Comparison of ENCODE assay signal across 6 cellular contexts in the genomic region with DNA sequence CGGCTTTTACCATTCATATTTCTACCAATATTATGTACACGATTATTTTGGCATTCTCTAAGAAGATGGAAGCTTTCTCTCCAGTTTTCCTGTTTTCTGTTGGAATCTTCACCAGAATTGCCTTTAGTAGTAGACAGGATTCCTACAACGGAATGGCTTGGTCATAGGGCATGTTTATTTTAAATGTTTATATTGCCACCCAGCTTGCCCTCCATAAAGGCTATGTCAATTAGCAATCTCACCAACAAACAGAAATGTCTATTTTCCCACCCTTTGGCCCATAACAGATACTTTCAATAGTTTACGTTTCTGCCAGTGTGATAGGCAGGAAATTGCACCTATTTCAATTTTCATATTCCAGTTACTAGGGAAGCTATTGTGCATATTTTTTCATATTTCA.
"Had no signal": no experiment of that assay in that cellular context is flagged by ENCODE, and none has a peak within 500 bp of the region (broad histone marks: within the 10 kb centered on the region; RNA-seq: fewer than 3 reads in every experiment).

No MANE protein-coding gene starts in this region.

- H3K27ac ChIP-seq: HL-60 had no signal

- H3K4me3 ChIP-seq: K562 had no signal

- DNase-seq: IMR-90, KBM-7, KG1 had no signal

- FAIRE-seq: HTR-8/SVneo, K562 had no signal

- ATAC-seq: K562 had no signal
